1 cellular context compared by ENCODE assay signal in genomic region chr4:3363411-3364141, GRCh38.
TF ChIP-seq lines count a peak whose summit lies in the region.

No MANE protein-coding gene starts in this region.

TF ChIP-seq in WTC11, 78 proteins besides CTCF, POLR2A, EP300 and RAD21 (continued from another document):
- no peak for TF ChIP-seq STAT6 (CRISPR knock-in tag; conservative IDR thresholded peaks at IDR 0.05; ENCODE audit: low read depth)
- no peak for TF ChIP-seq NFYB (CRISPR knock-in tag; conservative IDR thresholded peaks at IDR 0.05; ENCODE audit: low read depth)
- TF ChIP-seq ESRRA (CRISPR knock-in tag; IDR thresholded peaks at IDR 0.05; ENCODE audit: borderline replicate concordance), result no peak
